In the genomic region with DNA sequence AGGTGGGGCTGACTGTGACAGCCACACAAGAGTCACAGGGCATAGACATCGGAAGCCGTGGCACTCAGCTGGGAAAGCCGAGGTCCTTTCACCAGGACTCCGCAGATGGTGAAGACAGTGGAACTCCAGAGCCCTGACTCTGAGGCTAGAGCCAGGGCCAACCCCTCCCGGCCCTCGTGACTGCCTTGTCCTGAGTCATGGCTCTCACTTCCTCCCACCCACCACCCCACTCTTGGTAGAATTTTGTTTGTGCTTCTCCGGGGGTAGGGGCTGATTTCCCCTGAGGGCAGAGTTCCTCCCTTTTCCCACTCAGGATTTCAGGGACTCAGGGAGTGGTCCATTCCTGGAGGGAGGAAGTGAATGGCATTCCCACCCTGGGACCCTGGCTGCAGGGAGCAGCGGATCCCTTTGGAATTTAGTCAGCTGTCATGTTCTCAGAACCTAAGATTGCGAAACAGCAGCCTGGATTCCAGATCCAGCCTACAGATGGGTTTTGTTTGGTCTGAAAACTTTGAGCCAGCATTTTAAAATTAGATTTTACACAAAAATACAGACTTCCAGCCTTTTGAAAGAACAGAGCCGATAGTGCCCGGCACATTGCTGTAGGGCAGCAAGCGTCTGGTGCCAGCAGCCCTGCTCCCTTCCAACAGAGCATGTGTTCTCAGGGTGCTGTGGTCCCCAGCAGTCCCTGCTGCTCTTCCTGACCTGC, we compare ENCODE assay signal across 1 cellular context.
TF ChIP-seq lines count a peak whose summit lies in the region.

No MANE protein-coding gene starts in this region.

TF ChIP-seq in GM12878, 131 proteins besides CTCF, POLR2A, EP300 and RAD21 (continued from another document):
- TF ChIP-seq BCL11A (IDR thresholded peaks at IDR 0.05; ENCODE audit: low read depth, low read length), result no peak
- TF ChIP-seq TARDBP (IDR thresholded peaks at IDR 0.05; ENCODE audit: borderline replicate concordance), result no peak
- TF ChIP-seq CUX1 (IDR thresholded peaks at IDR 0.05; ENCODE audit: insufficient replicate concordance, low read depth, low read length), result no peak
- TF ChIP-seq TBL1XR1 (IDR thresholded peaks at IDR 0.05; ENCODE audit: low read depth, low read length), result no peak
- TF ChIP-seq HCFC1 (IDR thresholded peaks at IDR 0.05; ENCODE audit: low read length), result no peak
- no peak for TF ChIP-seq BACH1 (IDR thresholded peaks at IDR 0.05; ENCODE audit: borderline replicate concordance)
- no peak for TF ChIP-seq MTA2 (IDR thresholded peaks at IDR 0.05; ENCODE audit: low read depth)
- peak; percentile 13 for TF ChIP-seq USF1 (IDR thresholded peaks at IDR 0.05; ENCODE audit: borderline replicate concordance, extremely low read length, insufficient read depth, low read depth, low read length)
- TF ChIP-seq TCF12 (IDR thresholded peaks at IDR 0.05; ENCODE audit: low read depth, low read length), result no peak
- no peak for TF ChIP-seq PKNOX1 (IDR thresholded peaks at IDR 0.05)
- no peak for TF ChIP-seq CREM (IDR thresholded peaks at IDR 0.05; ENCODE audit: low read depth)
- TF ChIP-seq RCOR1 (conservative IDR thresholded peaks at IDR 0.05; ENCODE audit: low read depth, low read length), result no peak
- no peak for TF ChIP-seq HDGF (IDR thresholded peaks at IDR 0.05)
- TF ChIP-seq, protein P1, sequence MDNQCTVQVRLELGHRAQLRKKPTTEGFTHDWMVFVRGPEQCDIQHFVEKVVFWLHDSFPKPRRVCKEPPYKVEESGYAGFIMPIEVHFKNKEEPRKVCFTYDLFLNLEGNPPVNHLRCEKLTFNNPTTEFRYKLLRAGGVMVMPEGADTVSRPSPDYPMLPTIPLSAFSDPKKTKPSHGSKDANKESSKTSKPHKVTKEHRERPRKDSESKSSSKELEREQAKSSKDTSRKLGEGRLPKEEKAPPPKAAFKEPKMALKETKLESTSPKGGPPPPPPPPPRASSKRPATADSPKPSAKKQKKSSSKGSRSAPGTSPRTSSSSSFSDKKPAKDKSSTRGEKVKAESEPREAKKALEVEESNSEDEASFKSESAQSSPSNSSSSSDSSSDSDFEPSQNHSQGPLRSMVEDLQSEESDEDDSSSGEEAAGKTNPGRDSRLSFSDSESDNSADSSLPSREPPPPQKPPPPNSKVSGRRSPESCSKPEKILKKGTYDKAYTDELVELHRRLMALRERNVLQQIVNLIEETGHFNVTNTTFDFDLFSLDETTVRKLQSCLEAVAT (IDR thresholded peaks at IDR 0.05), result no peak
- no peak for TF ChIP-seq SIX5 (IDR thresholded peaks at IDR 0.05; ENCODE audit: low read depth, low read length, severe bottlenecking)
- TF ChIP-seq BHLHE40 (IDR thresholded peaks at IDR 0.05; ENCODE audit: borderline replicate concordance in 1 of 2, low read depth in 2 of 2, low read length in 1 of 2), result 0 out of 4 replicates have a peak, but pooled peaks of 1 of the 2 experiments have one; percentile 14
- no peak for TF ChIP-seq BCLAF1 (IDR thresholded peaks at IDR 0.05)
- no peak for TF ChIP-seq CEBPB (IDR thresholded peaks at IDR 0.05; ENCODE audit: borderline replicate concordance in 1 of 2, low read depth in 2 of 2, low read length in 2 of 2)
- TF ChIP-seq STAT3 (IDR thresholded peaks at IDR 0.05; ENCODE audit: low read depth, low read length), result no peak
- TF ChIP-seq FOXM1 (IDR thresholded peaks at IDR 0.05; ENCODE audit: low read depth, low read length), result no peak
- TF ChIP-seq, protein P2, sequence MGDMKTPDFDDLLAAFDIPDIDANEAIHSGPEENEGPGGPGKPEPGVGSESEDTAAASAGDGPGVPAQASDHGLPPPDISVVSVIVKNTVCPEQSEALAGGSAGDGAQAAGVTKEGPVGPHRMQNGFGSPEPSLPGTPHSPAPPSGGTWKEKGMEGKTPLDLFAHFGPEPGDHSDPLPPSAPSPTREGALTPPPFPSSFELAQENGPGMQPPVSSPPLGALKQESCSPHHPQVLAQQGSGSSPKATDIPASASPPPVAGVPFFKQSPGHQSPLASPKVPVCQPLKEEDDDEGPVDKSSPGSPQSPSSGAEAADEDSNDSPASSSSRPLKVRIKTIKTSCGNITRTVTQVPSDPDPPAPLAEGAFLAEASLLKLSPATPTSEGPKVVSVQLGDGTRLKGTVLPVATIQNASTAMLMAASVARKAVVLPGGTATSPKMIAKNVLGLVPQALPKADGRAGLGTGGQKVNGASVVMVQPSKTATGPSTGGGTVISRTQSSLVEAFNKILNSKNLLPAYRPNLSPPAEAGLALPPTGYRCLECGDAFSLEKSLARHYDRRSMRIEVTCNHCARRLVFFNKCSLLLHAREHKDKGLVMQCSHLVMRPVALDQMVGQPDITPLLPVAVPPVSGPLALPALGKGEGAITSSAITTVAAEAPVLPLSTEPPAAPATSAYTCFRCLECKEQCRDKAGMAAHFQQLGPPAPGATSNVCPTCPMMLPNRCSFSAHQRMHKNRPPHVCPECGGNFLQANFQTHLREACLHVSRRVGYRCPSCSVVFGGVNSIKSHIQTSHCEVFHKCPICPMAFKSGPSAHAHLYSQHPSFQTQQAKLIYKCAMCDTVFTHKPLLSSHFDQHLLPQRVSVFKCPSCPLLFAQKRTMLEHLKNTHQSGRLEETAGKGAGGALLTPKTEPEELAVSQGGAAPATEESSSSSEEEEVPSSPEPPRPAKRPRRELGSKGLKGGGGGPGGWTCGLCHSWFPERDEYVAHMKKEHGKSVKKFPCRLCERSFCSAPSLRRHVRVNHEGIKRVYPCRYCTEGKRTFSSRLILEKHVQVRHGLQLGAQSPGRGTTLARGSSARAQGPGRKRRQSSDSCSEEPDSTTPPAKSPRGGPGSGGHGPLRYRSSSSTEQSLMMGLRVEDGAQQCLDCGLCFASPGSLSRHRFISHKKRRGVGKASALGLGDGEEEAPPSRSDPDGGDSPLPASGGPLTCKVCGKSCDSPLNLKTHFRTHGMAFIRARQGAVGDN (IDR thresholded peaks at IDR 0.05), result no peak
- TF ChIP-seq ZSCAN29 (IDR thresholded peaks at IDR 0.05), result no peak
- peak; percentile 85 for TF ChIP-seq SPI1 (IDR thresholded peaks at IDR 0.05; ENCODE audit: borderline replicate concordance, insufficient read depth, low read depth, low read length)
- TF ChIP-seq, protein P3, sequence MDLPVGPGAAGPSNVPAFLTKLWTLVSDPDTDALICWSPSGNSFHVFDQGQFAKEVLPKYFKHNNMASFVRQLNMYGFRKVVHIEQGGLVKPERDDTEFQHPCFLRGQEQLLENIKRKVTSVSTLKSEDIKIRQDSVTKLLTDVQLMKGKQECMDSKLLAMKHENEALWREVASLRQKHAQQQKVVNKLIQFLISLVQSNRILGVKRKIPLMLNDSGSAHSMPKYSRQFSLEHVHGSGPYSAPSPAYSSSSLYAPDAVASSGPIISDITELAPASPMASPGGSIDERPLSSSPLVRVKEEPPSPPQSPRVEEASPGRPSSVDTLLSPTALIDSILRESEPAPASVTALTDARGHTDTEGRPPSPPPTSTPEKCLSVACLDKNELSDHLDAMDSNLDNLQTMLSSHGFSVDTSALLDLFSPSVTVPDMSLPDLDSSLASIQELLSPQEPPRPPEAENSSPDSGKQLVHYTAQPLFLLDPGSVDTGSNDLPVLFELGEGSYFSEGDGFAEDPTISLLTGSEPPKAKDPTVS (IDR thresholded peaks at IDR 0.05; ENCODE audit: low read depth, low read length), result no peak
